8 cellular contexts compared by ENCODE assay signal in the genomic region with DNA sequence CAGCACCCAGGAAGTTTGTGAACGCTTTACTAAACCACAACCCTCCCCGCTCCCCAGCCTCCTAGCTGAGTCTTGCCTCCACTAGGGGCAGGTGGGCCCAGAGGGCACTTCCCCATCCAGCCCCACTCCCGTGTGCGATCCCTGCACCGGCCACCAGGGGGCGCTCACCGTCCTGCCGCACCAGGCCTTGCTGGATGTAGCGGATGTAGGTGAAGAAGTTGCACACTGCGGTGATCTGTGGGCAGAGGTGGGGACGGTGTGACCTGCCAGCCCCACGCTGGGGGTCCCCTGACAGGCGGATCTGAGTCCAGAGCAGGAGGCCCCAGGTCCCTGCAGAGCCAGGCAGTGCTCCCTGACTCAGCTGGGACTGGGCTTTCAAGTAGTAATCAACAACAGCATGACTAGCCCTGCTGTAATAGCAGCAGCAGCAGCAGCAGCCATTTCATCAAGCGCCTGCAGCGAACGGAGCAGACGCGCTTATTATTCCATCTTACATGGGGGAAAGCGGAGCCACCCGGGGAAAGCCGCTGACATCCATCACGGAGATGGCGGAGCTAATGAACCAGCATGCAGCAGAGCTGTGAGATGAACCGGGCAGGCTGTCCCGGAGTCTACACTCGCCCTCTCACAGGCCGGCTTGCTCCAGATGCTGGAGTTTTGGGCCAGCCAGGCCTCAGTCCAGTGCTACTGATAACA. TPM values are rescaled to one million over a fixed set of nuclear protein-coding genes. Genes with fewer than 3 reads are reported as not detected.
DNase-seq lines count a peak whose midpoint lies in the region; ATAC-seq, FAIRE-seq and TF ChIP-seq lines count a peak whose summit lies in the region.

No MANE protein-coding gene starts in this region.

- H3K4me3 ChIP-seq in HepG2 (replicated peaks in 1 of 3; ENCODE audit: insufficient read depth in 1 of 3, low read depth in 2 of 3, low read length in 3 of 3), result no peak overlapping the region

- peak; percentile 92 for DNase-seq in GM18507 (ENCODE audit: extremely low spot score, insufficient read length, low read depth)
- DNase-seq in NCI-H69 (lab: John Stamatoyannopoulos, UW), result peak; percentile 81
- DNase-seq in activated CD4-positive, alpha-beta T cell treated with anti-CD3 and anti-CD28 coated beads for 48 hours, result peak; percentile 96
- no peak for DNase-seq in chondrocyte (ENCODE audit: low spot score)
- peak; percentile 72 for DNase-seq in HepG2 (ENCODE audit: low spot score)
- peak; percentile 82 to 87 (median 83) for DNase-seq in stimulated activated CD4-positive, alpha-beta T cell treated with anti-CD3 and anti-CD28 coated beads, TNF-alpha, amount 100 ng/mL, for 24 hours (ENCODE audit: low read depth in 3 of 3)

- no CpG with 5 or more reads among the region's 27 CpGs for WGBS in HepG2 (ENCODE audit: low lambda C conversion rate)

- in situ Hi-C loops in HepG2 (cut with HindIII; ENCODE audit: extremely low pct_ligation_motif_present, low pct_unique_long_range_greater_than_20kb), result loop anchor here (5.0 kb wide), 2 partner anchors 48 to 158 kb away; no protein-coding TSS in a partner anchor

- POLR2A ChIA-PET in HepG2 (lab: Yijun Ruan, JAX), result interaction anchor here (0.6 to 3.4 kb wide), 11 partner anchors 10 to 82 kb away, joined by 3 to 20 read pairs (median 7); a partner anchor contains a TSS

- peak; percentile 92 for FAIRE-seq in GM18507 (lab: Jason Lieb, UNC)
- FAIRE-seq in HepG2 (lab: Jason Lieb, UNC), result peak; percentile 86

- H3K9ac ChIP-seq in HepG2 (ENCODE audit: insufficient read depth, low read depth, low read length), result no peak overlapping the region

- ATAC-seq in HG03439 (IDR thresholded peaks at IDR 0.05; ENCODE audit: unreplicated experiment), result peak; percentile 65
- peak; percentile 85 for ATAC-seq in HepG2

- H3K36me3 Mint-ChIP-seq in chondrocyte (ENCODE audit: low read depth), result peaks cover 7% of the 10 kb centered on the region

- H3K27me3 Mint-ChIP-seq in chondrocyte (ENCODE audit: low read depth), result no peaks in the 10 kb centered on the region

- CTCF ChIA-PET in HepG2 (lab: Yijun Ruan, JAX; ENCODE audit: low intra/inter-chr PET ratio, low total read pairs), result interaction anchor here (0.9 to 4.6 kb wide), 11 partner anchors 12 to 208 kb away, joined by 3 to 124 read pairs (median 6); no protein-coding TSS in a partner anchor

- peak; percentile 98 for TF ChIP-seq CTCF in 22Rv1 (IDR thresholded peaks at IDR 0.05)
- peak; percentile 99 for TF ChIP-seq CTCF in chondrocyte (IDR thresholded peaks at IDR 0.05)
- TF ChIP-seq CTCF in HepG2 (CRISPR knock-in tag; IDR thresholded peaks at IDR 0.05), result peak; percentile 99

- no peaks in the 10 kb centered on the region for H3K79me2 ChIP-seq in HepG2 (ENCODE audit: insufficient read depth, low read length)

- peak; percentile 98 for TF ChIP-seq RAD21 in HepG2 (CRISPR knock-in tag; IDR thresholded peaks at IDR 0.05)

- H2AFZ ChIP-seq in HepG2 (ENCODE audit: low read length), result no peak overlapping the region

- H3K4me1 Mint-ChIP-seq in chondrocyte (ENCODE audit: low read depth), result peaks cover 7% of the 10 kb centered on the region

- no peak for TF ChIP-seq POLR2A in HepG2 (IDR thresholded peaks at IDR 0.05; ENCODE audit: insufficient read depth in 1 of 2, low read depth in 2 of 2, low read length in 2 of 2)

- no peak for TF ChIP-seq EP300 in HepG2 (IDR thresholded peaks at IDR 0.05; ENCODE audit: low read depth in 2 of 2, low read length in 2 of 2)
- TF ChIP-seq EP300 in HepG2 (CRISPR knock-in tag; IDR thresholded peaks at IDR 0.05; ENCODE audit: borderline replicate concordance), result no peak

- no peak overlapping the region for H3K4me3 Mint-ChIP-seq in chondrocyte (ENCODE audit: unreplicated experiment)

- H3K36me3 ChIP-seq in HepG2 (replicated peaks in 1 of 2; ENCODE audit: control insufficient read depth in 1 of 2, insufficient read depth in 2 of 2, low read length in 2 of 2), result no peaks in the 10 kb centered on the region

- no peaks in the 10 kb centered on the region for H4K20me1 ChIP-seq in HepG2 (ENCODE audit: insufficient read depth, low read length)

- no TSS peak for BruUV-seq in HepG2 (replicated peaks; lab: Mats Ljungman, UMichigan)

- H3K27ac Mint-ChIP-seq in chondrocyte (ENCODE audit: unreplicated experiment), result no peak overlapping the region

- no peaks in the 10 kb centered on the region for H3K9me3 Mint-ChIP-seq in chondrocyte (ENCODE audit: low read depth)

- peaks cover 24% of the 10 kb centered on the region for H3K4me1 ChIP-seq in HepG2 (ENCODE audit: insufficient read depth, low read length)

- H3K27ac ChIP-seq in 22Rv1 (no peak overlapping the region), HepG2 (ENCODE audit: extremely low read length, insufficient read depth, low read length) (no peak overlapping the region)

- H3K27me3 ChIP-seq in HepG2 (ENCODE audit: control insufficient read depth in 1 of 2, insufficient read depth in 2 of 2, low read length in 2 of 2), result no peaks in the 10 kb centered on the region

- peak overlapping the region; percentile 46 for H3K4me2 ChIP-seq in HepG2 (ENCODE audit: low read depth, low read length)

- H3K9me3 ChIP-seq in HepG2 (ENCODE audit: low read length), result no peaks in the 10 kb centered on the region

- intact Hi-C loops in HepG2 (cut with micrococcal nuclease; ENCODE audit: unreplicated experiment), result loop anchor here (1.0 to 2.0 kb wide), 3 partner anchors 48 to 156 kb away; no protein-coding TSS in a partner anchor

RNA-seq across cellular contexts. Expression of a gene that starts 7.9 kb away (rescaled TPM):
- total RNA-seq in chondrocyte (206 to 263 TPM (median 255 TPM) in 3 replicates), HepG2 (2016; rRNA removed; fragmentation: Illumina TruSeq; extraction: Trizol) (4.5 and 13.4 TPM in 2 replicates)
- 8.3 and 10.6 TPM in 2 replicates for total RNA-seq in HepG2 (2016; cell fraction: cytosol; rRNA removed; fragmentation: Illumina TruSeq; extraction: Trizol; ENCODE audit: low read depth)
- 3.4 and 13.2 TPM in 2 replicates for total RNA-seq in HepG2 (2016; cell fraction: insoluble cytoplasmic fraction; rRNA removed; fragmentation: Illumina TruSeq; extraction: Trizol)
- 7.7 and 10.7 TPM in 2 replicates for total RNA-seq in HepG2 (2016; cell fraction: membrane; rRNA removed; fragmentation: Illumina TruSeq; extraction: Trizol)
- 12.9 and 21.0 TPM in 2 replicates for total RNA-seq in HepG2 (2016; cell fraction: nucleus; rRNA removed; fragmentation: Illumina TruSeq; extraction: Trizol)
- polyA plus RNA-seq in HepG2 (2011; rRNA removed), result 23.2 and 36.6 TPM in 2 replicates
- 13.7 and 17.5 TPM in 2 replicates for polyA plus RNA-seq in HepG2 (2011; cell fraction: cytosol; rRNA removed)
- polyA plus RNA-seq in HepG2 (2011; cell fraction: nucleus; rRNA removed), result 236 and 242 TPM in 2 replicates
- polyA plus RNA-seq in HepG2 (2012), result 5.1 and 11.5 TPM in 2 replicates
- 8.0 and 9.6 TPM in 2 replicates for polyA plus RNA-seq in HepG2 (2016; cell fraction: cytosol; fragmentation: Illumina TruSeq; extraction: Trizol; ENCODE audit: low read depth)
- 4.7 and 5.0 TPM in 2 replicates for polyA plus RNA-seq in HepG2 (2016; cell fraction: insoluble cytoplasmic fraction; fragmentation: Illumina TruSeq; extraction: Trizol; ENCODE audit: low read depth)
- 7.9 and 9.0 TPM in 2 replicates for polyA plus RNA-seq in HepG2 (2016; cell fraction: membrane; fragmentation: Illumina TruSeq; extraction: Trizol; ENCODE audit: low read depth)
- polyA plus RNA-seq in HepG2 (2016; cell fraction: nucleus; fragmentation: Illumina TruSeq; extraction: Trizol; ENCODE audit: insufficient read depth, low read depth), result 36.8 and 37.1 TPM in 2 replicates
- polyA minus RNA-seq in HepG2 (2011; rRNA and poly(A)+ RNA removed; ENCODE audit: low replicate concordance), result 30.7 and 67.4 TPM in 2 replicates
- polyA minus RNA-seq in HepG2 (2011; cell fraction: cytosol; rRNA and poly(A)+ RNA removed), result 10.5 and 13.0 TPM in 2 replicates
- polyA minus RNA-seq in HepG2 (2011; cell fraction: nucleus; rRNA and poly(A)+ RNA removed), result 10.9 and 15.8 TPM in 2 replicates

RNA-seq across cellular contexts. Expression of a gene that starts 18.1 kb away (rescaled TPM):
- 9.7 to 24.7 TPM (median 24.1 TPM) in 3 replicates for total RNA-seq in chondrocyte
- total RNA-seq in HepG2 (2016; rRNA removed; fragmentation: Illumina TruSeq; extraction: Trizol), result 1.2 and 1.3 TPM in 2 replicates
- 0.61 and 2.5 TPM in 2 replicates for total RNA-seq in HepG2 (2016; cell fraction: cytosol; rRNA removed; fragmentation: Illumina TruSeq; extraction: Trizol; ENCODE audit: low read depth)
- 1.2 and 1.4 TPM in 2 replicates for total RNA-seq in HepG2 (2016; cell fraction: insoluble cytoplasmic fraction; rRNA removed; fragmentation: Illumina TruSeq; extraction: Trizol)
- total RNA-seq in HepG2 (2016; cell fraction: membrane; rRNA removed; fragmentation: Illumina TruSeq; extraction: Trizol), result 1.2 and 1.4 TPM in 2 replicates
- 0.72 and 0.84 TPM in 2 replicates for total RNA-seq in HepG2 (2016; cell fraction: nucleus; rRNA removed; fragmentation: Illumina TruSeq; extraction: Trizol)
- polyA plus RNA-seq in HepG2 (2011; rRNA removed), result 2.0 and 2.2 TPM in 2 replicates
- 1.3 and 3.0 TPM in 2 replicates for polyA plus RNA-seq in HepG2 (2011; cell fraction: cytosol; rRNA removed)
- 2.5 and 3.7 TPM in 2 replicates for polyA plus RNA-seq in HepG2 (2011; cell fraction: nucleus; rRNA removed)
- 1.4 and 2.3 TPM in 2 replicates for polyA plus RNA-seq in HepG2 (2012)
- polyA plus RNA-seq in HepG2 (2016; cell fraction: cytosol; fragmentation: Illumina TruSeq; extraction: Trizol; ENCODE audit: low read depth), result 1.5 and 1.7 TPM in 2 replicates
- 1.9 and 2.5 TPM in 2 replicates for polyA plus RNA-seq in HepG2 (2016; cell fraction: insoluble cytoplasmic fraction; fragmentation: Illumina TruSeq; extraction: Trizol; ENCODE audit: low read depth)
- polyA plus RNA-seq in HepG2 (2016; cell fraction: membrane; fragmentation: Illumina TruSeq; extraction: Trizol; ENCODE audit: low read depth), result 1.9 and 2.3 TPM in 2 replicates
- 2.9 and 6.6 TPM in 2 replicates for polyA plus RNA-seq in HepG2 (2016; cell fraction: nucleus; fragmentation: Illumina TruSeq; extraction: Trizol; ENCODE audit: insufficient read depth, low read depth)
- polyA minus RNA-seq in HepG2 (2011; rRNA and poly(A)+ RNA removed; ENCODE audit: low replicate concordance), result 2.6 and 7.7 TPM in 2 replicates
- polyA minus RNA-seq in HepG2 (2011; cell fraction: cytosol; rRNA and poly(A)+ RNA removed), result 2.8 and 11.9 TPM in 2 replicates
- polyA minus RNA-seq in HepG2 (2011; cell fraction: nucleus; rRNA and poly(A)+ RNA removed), result 1.1 and 1.3 TPM in 2 replicates

RNA-seq across cellular contexts. Expression of a gene that starts 50.9 kb away (rescaled TPM):
- total RNA-seq in chondrocyte (1.3 to 4.5 TPM (median 2.8 TPM) in 3 replicates), HepG2 (2016; rRNA removed; fragmentation: Illumina TruSeq; extraction: Trizol) (0.09 TPM in 1 of 2 replicates, not detected in the other)
- total RNA-seq in HepG2 (2016; cell fraction: cytosol; rRNA removed; fragmentation: Illumina TruSeq; extraction: Trizol; ENCODE audit: low read depth), result 0.09 and 0.10 TPM in 2 replicates
- 0.09 TPM in 1 of 2 replicates, not detected in the other for total RNA-seq in HepG2 (2016; cell fraction: insoluble cytoplasmic fraction; rRNA removed; fragmentation: Illumina TruSeq; extraction: Trizol)
- 0.06 and 0.07 TPM in 2 replicates for total RNA-seq in HepG2 (2016; cell fraction: membrane; rRNA removed; fragmentation: Illumina TruSeq; extraction: Trizol)
- total RNA-seq in HepG2 (2016; cell fraction: nucleus; rRNA removed; fragmentation: Illumina TruSeq; extraction: Trizol), result 0.13 and 0.16 TPM in 2 replicates
- polyA plus RNA-seq in HepG2 (2011; rRNA removed), result 0.65 and 2.3 TPM in 2 replicates
- 0.24 and 0.96 TPM in 2 replicates for polyA plus RNA-seq in HepG2 (2011; cell fraction: cytosol; rRNA removed)
- polyA plus RNA-seq in HepG2 (2011; cell fraction: nucleus; rRNA removed), result 2.9 and 8.0 TPM in 2 replicates
- 1.1 and 1.9 TPM in 2 replicates for polyA plus RNA-seq in HepG2 (2012)
- 1.3 and 1.4 TPM in 2 replicates for polyA plus RNA-seq in HepG2 (2016; cell fraction: cytosol; fragmentation: Illumina TruSeq; extraction: Trizol; ENCODE audit: low read depth)
- polyA plus RNA-seq in HepG2 (2016; cell fraction: insoluble cytoplasmic fraction; fragmentation: Illumina TruSeq; extraction: Trizol; ENCODE audit: low read depth), result 0.07 TPM in 1 of 2 replicates, not detected in the other
- polyA plus RNA-seq in HepG2 (2016; cell fraction: membrane; fragmentation: Illumina TruSeq; extraction: Trizol; ENCODE audit: low read depth), result 0.37 and 0.43 TPM in 2 replicates
- not detected in 2 replicates for polyA plus RNA-seq in HepG2 (2016; cell fraction: nucleus; fragmentation: Illumina TruSeq; extraction: Trizol; ENCODE audit: insufficient read depth, low read depth)
- 0.28 and 1.6 TPM in 2 replicates for polyA minus RNA-seq in HepG2 (2011; rRNA and poly(A)+ RNA removed; ENCODE audit: low replicate concordance)
- polyA minus RNA-seq in HepG2 (2011; cell fraction: cytosol; rRNA and poly(A)+ RNA removed), result 0.44 and 0.79 TPM in 2 replicates
- 1.7 and 6.0 TPM in 2 replicates for polyA minus RNA-seq in HepG2 (2011; cell fraction: nucleus; rRNA and poly(A)+ RNA removed)
